1 cellular context compared by ENCODE assay signal in genomic region chr20:37295595-37295994, GRCh38.
TF ChIP-seq lines count a peak whose summit lies in the region.

No MANE protein-coding gene starts in this region.

TF ChIP-seq in IMR-90, 13 proteins besides CTCF, POLR2A, EP300 and RAD21 (continued from another document):
- TF ChIP-seq USF2 (IDR thresholded peaks at IDR 0.05; ENCODE audit: low read depth, low read length) (no peak), RFX5 (IDR thresholded peaks at IDR 0.05; ENCODE audit: low read depth, low read length) (no peak), CHD1 (IDR thresholded peaks at IDR 0.05; ENCODE audit: low read depth, low read length) (no peak), SMC3 (IDR thresholded peaks at IDR 0.05; ENCODE audit: low read depth, low read length) (no peak), MAZ (IDR thresholded peaks at IDR 0.05; ENCODE audit: borderline replicate concordance, low read depth, low read length) (no peak), MAFK (IDR thresholded peaks at IDR 0.05; ENCODE audit: low read depth, low read length) (no peak), BHLHE40 (IDR thresholded peaks at IDR 0.05; ENCODE audit: low read depth, low read length) (no peak), MXI1 (IDR thresholded peaks at IDR 0.05; ENCODE audit: borderline replicate concordance, low read depth, low read length) (no peak), FOS (IDR thresholded peaks at IDR 0.05; ENCODE audit: low read depth, low read length) (no peak)
- TF ChIP-seq, protein P1, sequence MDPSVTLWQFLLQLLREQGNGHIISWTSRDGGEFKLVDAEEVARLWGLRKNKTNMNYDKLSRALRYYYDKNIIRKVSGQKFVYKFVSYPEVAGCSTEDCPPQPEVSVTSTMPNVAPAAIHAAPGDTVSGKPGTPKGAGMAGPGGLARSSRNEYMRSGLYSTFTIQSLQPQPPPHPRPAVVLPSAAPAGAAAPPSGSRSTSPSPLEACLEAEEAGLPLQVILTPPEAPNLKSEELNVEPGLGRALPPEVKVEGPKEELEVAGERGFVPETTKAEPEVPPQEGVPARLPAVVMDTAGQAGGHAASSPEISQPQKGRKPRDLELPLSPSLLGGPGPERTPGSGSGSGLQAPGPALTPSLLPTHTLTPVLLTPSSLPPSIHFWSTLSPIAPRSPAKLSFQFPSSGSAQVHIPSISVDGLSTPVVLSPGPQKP (IDR thresholded peaks at IDR 0.05; ENCODE audit: borderline replicate concordance, low read depth, low read length): no peak
